ENCODE assay signal across 12 cellular contexts in the genomic region with DNA sequence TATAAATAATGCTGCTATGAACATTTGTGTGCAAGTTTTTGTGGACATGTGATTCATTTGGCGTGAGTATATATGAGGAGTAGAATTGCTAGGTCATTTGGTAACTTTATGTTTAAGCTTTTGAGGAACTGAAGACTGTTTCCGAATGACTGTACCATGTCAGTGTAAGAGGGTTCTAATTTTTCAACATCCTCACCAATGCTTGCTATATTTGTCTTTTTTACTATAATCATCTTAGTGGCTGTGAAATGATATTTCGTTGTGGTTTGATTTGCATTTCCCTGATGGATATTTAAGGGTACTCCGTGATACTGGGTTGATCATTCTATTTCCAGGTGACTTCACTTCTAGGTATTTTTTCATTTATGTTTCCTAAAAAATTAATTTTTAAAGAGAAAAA.
A peak's percentile ranks its signal among the peaks of the same experiment; 100 is the strongest.
DNase-seq lines count a peak whose midpoint lies in the region; ATAC-seq and TF ChIP-seq lines count a peak whose summit lies in the region.
"Had no signal": no experiment of that assay in that cellular context is flagged by ENCODE, and none has a peak within 500 bp of the region (broad histone marks: within the 10 kb centered on the region; RNA-seq: fewer than 3 reads in every experiment).

No MANE protein-coding gene starts in this region.

- ATAC-seq in GM19035 (IDR thresholded peaks at IDR 0.05; ENCODE audit: unreplicated experiment) = peak; percentile 96
- peak; percentile 83 for ATAC-seq in HG02642 (IDR thresholded peaks at IDR 0.05; ENCODE audit: poor library complexity, unreplicated experiment)
- ATAC-seq in HG03460 (IDR thresholded peaks at IDR 0.05; ENCODE audit: unreplicated experiment) = peak; percentile 89

- no peak for TF ChIP-seq POLR2A in ovary (IDR thresholded peaks at IDR 0.05)

- H3K27ac Mint-ChIP-seq in activated CD4-positive, alpha-beta memory T cell treated with anti-CD3 and anti-CD28 coated beads, Interleukin-2, amount 10 ng/mL, durations not matched to agents 7 days and 5 days = no peak overlapping the region
- no peak overlapping the region for H3K27ac Mint-ChIP-seq in MCF 10A (ENCODE audit: low read depth, unreplicated experiment)
- H3K27ac Mint-ChIP-seq: activated naive CD4-positive, alpha-beta T cell treated with anti-CD3 and anti-CD28 coated beads for 36 hours had no signal

- peaks cover 23% of the 10 kb centered on the region for H3K27me3 Mint-ChIP-seq in activated CD4-positive, alpha-beta memory T cell treated with anti-CD3 and anti-CD28 coated beads, Interleukin-2, amount 10 ng/mL, durations not matched to agents 7 days and 5 days
- no peaks in the 10 kb centered on the region for H3K27me3 Mint-ChIP-seq in MCF 10A (ENCODE audit: insufficient read depth, unreplicated experiment)

- peak overlapping the region; percentile 52 for H3K4me2 ChIP-seq in BLaER1

- CTCF ChIA-PET in activated CD4-positive, alpha-beta memory T cell treated with anti-CD3 and anti-CD28 coated beads, Interleukin-2, amount 10 ng/mL, durations not matched to agents 7 days and 5 days (lab: Charles Lee) = no interaction called here
- CTCF ChIA-PET in MCF 10A (lab: Yijun Ruan, JAX) = no interaction called here

- no peak overlapping the region for H3K9ac ChIP-seq in BLaER1

- no peak overlapping the region for H3K4me3 Mint-ChIP-seq in activated CD4-positive, alpha-beta memory T cell treated with anti-CD3 and anti-CD28 coated beads, Interleukin-2, amount 10 ng/mL, durations not matched to agents 7 days and 5 days
- no peak overlapping the region for H3K4me3 Mint-ChIP-seq in MCF 10A (ENCODE audit: unreplicated experiment)
- H3K4me3 Mint-ChIP-seq: activated naive CD4-positive, alpha-beta T cell treated with anti-CD3 and anti-CD28 coated beads for 36 hours had no signal

- H3K9me3 Mint-ChIP-seq in activated CD4-positive, alpha-beta memory T cell treated with anti-CD3 and anti-CD28 coated beads, Interleukin-2, amount 10 ng/mL, durations not matched to agents 7 days and 5 days = peaks cover 8% of the 10 kb centered on the region
- peaks cover 9% of the 10 kb centered on the region for H3K9me3 Mint-ChIP-seq in MCF 10A (ENCODE audit: unreplicated experiment)

- WGBS in ovary, 3 donors = 90 to 96% (median 93%) methylated on average over 4 of the region's 4 CpGs

- no peak for TF ChIP-seq EP300 in ovary (IDR thresholded peaks at IDR 0.05)

- no peaks in the 10 kb centered on the region for H3K27me3 ChIP-seq in BLaER1
- no peaks in the 10 kb centered on the region for H3K27me3 ChIP-seq in ovary

- H4K20me1 ChIP-seq in BLaER1 = no peaks in the 10 kb centered on the region

- POLR2A ChIA-PET in activated CD4-positive, alpha-beta memory T cell treated with anti-CD3 and anti-CD28 coated beads, Interleukin-2, amount 10 ng/mL, durations not matched to agents 7 days and 5 days (lab: Charles Lee) = no interaction called here
- POLR2A ChIA-PET in MCF 10A (lab: Yijun Ruan, JAX) = no interaction called here

- H3K4me1 ChIP-seq in BLaER1 (peaks cover 54% of the 10 kb centered on the region), ovary (ENCODE audit: insufficient read depth) (no peaks in the 10 kb centered on the region)

- H3K36me3 ChIP-seq in BLaER1 = peaks cover 3% of the 10 kb centered on the region; the same call in 1 of the 2 replicates
- H3K36me3 ChIP-seq in ovary = no peaks in the 10 kb centered on the region

- intact Hi-C loops in MCF 10A (cut with micrococcal nuclease) (no loop called here), ovary (cut with DNase I) (no loop called here)

- H3K4me1 Mint-ChIP-seq in activated CD4-positive, alpha-beta memory T cell treated with anti-CD3 and anti-CD28 coated beads, Interleukin-2, amount 10 ng/mL, durations not matched to agents 7 days and 5 days = peaks cover 19% of the 10 kb centered on the region
- peaks cover 9% of the 10 kb centered on the region for H3K4me1 Mint-ChIP-seq in MCF 10A (ENCODE audit: insufficient read depth, unreplicated experiment)

- H3K9me3 ChIP-seq in BLaER1 = peaks cover 37% of the 10 kb centered on the region
- H3K9me3 ChIP-seq in ovary = no peaks in the 10 kb centered on the region

- no peak for DNase-seq in activated CD4-positive, alpha-beta memory T cell treated with anti-CD3 and anti-CD28 coated beads, Interleukin-2, amount 10 ng/mL, durations not matched to agents 7 days and 5 days
- DNase-seq in MCF 10A (ENCODE audit: unreplicated experiment) (no peak), activated gamma-delta T cell (lab: John Stamatoyannopoulos, UW) (no peak), ovary (no peak)
- DNase-seq: activated naive CD4-positive, alpha-beta T cell treated with anti-CD3 and anti-CD28 coated beads for 36 hours; cortex of kidney; head of caudate nucleus; stimulated activated naive CD4-positive, alpha-beta T cell treated with Interleukin-2 at 50 U/mL for 16 hours had no signal

- H3K4me3 ChIP-seq in BLaER1 = no peak overlapping the region
- no peak overlapping the region for H3K4me3 ChIP-seq in ovary

- BruUV-seq in MCF 10A (replicated peaks; lab: Mats Ljungman, UMichigan) = no TSS peak

- H3K27ac ChIP-seq in BLaER1 (no peak overlapping the region), ovary (no peak overlapping the region)

- no peak for TF ChIP-seq CTCF in MCF 10A (IDR thresholded peaks at IDR 0.05; ENCODE audit: unreplicated experiment)
- no peak for TF ChIP-seq CTCF in ovary (IDR thresholded peaks at IDR 0.05)

- peaks cover 5% of the 10 kb centered on the region for H3K36me3 Mint-ChIP-seq in activated CD4-positive, alpha-beta memory T cell treated with anti-CD3 and anti-CD28 coated beads, Interleukin-2, amount 10 ng/mL, durations not matched to agents 7 days and 5 days (ENCODE audit: low read depth)
- H3K36me3 Mint-ChIP-seq in MCF 10A (ENCODE audit: insufficient read depth, unreplicated experiment) = no peaks in the 10 kb centered on the region
